ENCODE assay signal across 10 cellular contexts in the genomic region with DNA sequence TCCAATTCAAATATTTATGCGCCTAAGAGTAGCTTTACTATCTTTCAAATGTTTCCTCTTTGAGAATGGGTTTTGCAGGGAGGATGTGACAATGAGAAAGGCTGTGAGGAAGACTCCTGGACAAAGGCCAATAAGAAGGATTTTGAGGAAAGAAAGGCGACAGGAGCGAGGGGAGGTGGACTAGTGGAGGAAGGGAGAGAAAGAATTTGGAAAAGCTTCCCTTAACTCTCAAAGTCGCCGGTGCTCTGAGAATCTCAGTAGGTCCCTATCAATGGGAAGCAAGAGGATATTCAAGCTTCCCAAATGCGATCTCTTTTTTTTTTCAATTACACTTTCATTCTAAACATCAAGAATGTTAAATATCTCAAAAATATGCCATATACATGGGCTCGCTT. TPM values are rescaled to one million over a fixed set of nuclear protein-coding genes. Genes with fewer than 3 reads are reported as not detected.
DNase-seq lines count a peak whose midpoint lies in the region; ATAC-seq and TF ChIP-seq lines count a peak whose summit lies in the region.
"Had no signal": no experiment of that assay in that cellular context is flagged by ENCODE, and none has a peak within 500 bp of the region (broad histone marks: within the 10 kb centered on the region; RNA-seq: fewer than 3 reads in every experiment).

No MANE protein-coding gene starts in this region.

- no peak overlapping the region; the same call in 1 of the 2 replicates for H3K27ac ChIP-seq in HEK293 (ENCODE audit: extremely low read depth, low read depth, low read length)
- no peak overlapping the region for H3K27ac ChIP-seq in WERI-Rb-1
- H3K27ac ChIP-seq in gastrocnemius medialis, result no peak overlapping the region

- ATAC-seq in gastrocnemius medialis (no peak), HG02763 (IDR thresholded peaks at IDR 0.05; ENCODE audit: unreplicated experiment) (no peak)

- POLR2A ChIA-PET in HEK293 (lab: Yijun Ruan, JAX), result interaction anchor here (0.5 to 1.6 kb wide), 5 partner anchors 13 to 132 kb away, joined by 3 to 7 read pairs (median 4); partner anchors contain the start of genes DHX29, GPX8 and MTREX

- no peak for TF ChIP-seq POLR2A in gastrocnemius medialis (IDR thresholded peaks at IDR 0.05)

- DNase-seq in WERI-Rb-1 (no peak), fibroblast of villous mesenchyme (ENCODE audit: low read depth) (no peak), gastrocnemius medialis (no peak), globus pallidus (ENCODE audit: low spot score) (no peak), NCI-H1930 (lab: John Stamatoyannopoulos, UW) (no peak)
- DNase-seq in activated T-cell treated with anti-CD3 and anti-CD28 coated beads, Interleukin-2, amount 50 U/mL, for 1 hour, result no peak
- DNase-seq: hippocampal formation had no signal

- in situ Hi-C loops in gastrocnemius medialis (cut with MboI; ENCODE audit: low sequenced_read_pairs in 4 of 4), result no loop called here

- H3K27me3 ChIP-seq in WERI-Rb-1 (ENCODE audit: insufficient read depth, low read depth, severe bottlenecking) (no peaks in the 10 kb centered on the region), gastrocnemius medialis (peaks cover 45 to 56% (median 53%) of the 10 kb centered on the region in 3 donors)

- no peaks in the 10 kb centered on the region for H3K9me3 ChIP-seq in HEK293 (ENCODE audit: control insufficient read depth, insufficient read depth, low read depth, low read length)
- H3K9me3 ChIP-seq in WERI-Rb-1 (ENCODE audit: severe bottlenecking), result no peaks in the 10 kb centered on the region
- H3K9me3 ChIP-seq in gastrocnemius medialis, result no peaks in the 10 kb centered on the region

- H3K4me1 ChIP-seq in HEK293 (ENCODE audit: control insufficient read depth, insufficient read depth, low read length) (no peaks in the 10 kb centered on the region; the same call in 1 of the 2 replicates), gastrocnemius medialis (peaks cover 20 to 27% of the 10 kb centered on the region in 2 donors)

- H3K36me3 ChIP-seq in HEK293 (ENCODE audit: control insufficient read depth in 2 of 2, insufficient read depth in 1 of 2, low read length in 2 of 2), result no peaks in the 10 kb centered on the region
- no peaks in the 10 kb centered on the region for H3K36me3 ChIP-seq in WERI-Rb-1
- no peaks in the 10 kb centered on the region for H3K36me3 ChIP-seq in gastrocnemius medialis

- TF ChIP-seq CTCF in HEK293 (tag by site-specific recombination; IDR thresholded peaks at IDR 0.05) (no peak), WERI-Rb-1 (IDR thresholded peaks at IDR 0.05; ENCODE audit: low read depth, low read length) (no peak), fibroblast of villous mesenchyme (IDR thresholded peaks at IDR 0.05; ENCODE audit: insufficient read depth, low read depth, low read length) (no peak), gastrocnemius medialis (IDR thresholded peaks at IDR 0.05 in 4 of 5, conservative IDR thresholded peaks at IDR 0.05 in 1 of 5) (no peak)

- intact Hi-C loops in gastrocnemius medialis (cut with DNase I; ENCODE audit: low total_unique reads), result no loop called here

- CTCF ChIA-PET in HEK293 (lab: Yijun Ruan, JAX), result interaction anchor here (0.6 to 2.8 kb wide), 9 partner anchors 12 to 663 kb away, joined by 3 to 29 read pairs (median 4); partner anchors contain the start of gene GPX8

- H3K4me3 ChIP-seq in HEK293 (ENCODE audit: low read depth, low read length) (peak overlapping the region; percentile 20; the same call in 1 of the 2 replicates), WERI-Rb-1 (ENCODE audit: low read depth, low read length) (peak overlapping the region; percentile 37; the same call in 1 of the 2 replicates), fibroblast of villous mesenchyme (ENCODE audit: low read depth, low read length) (peak overlapping the region; percentile 40), gastrocnemius medialis (peak overlapping the region; percentile 24 to 50 (median 36))

TF ChIP-seq in HEK293, 187 proteins besides CTCF, POLR2A, EP300 and RAD21:
- TF ChIP-seq PRDM1 (tag by site-specific recombination; IDR thresholded peaks at IDR 0.05), result 0 out of 2 replicates have a peak, but pooled peaks have one; percentile 4
- TF ChIP-seq PRDM2 (tag by site-specific recombination; IDR thresholded peaks at IDR 0.05; ENCODE audit: borderline replicate concordance), result no peak
- TF ChIP-seq ZNF629 (tag by site-specific recombination; IDR thresholded peaks at IDR 0.05), result no peak
- no peak for TF ChIP-seq ZNF184 (tag by site-specific recombination; IDR thresholded peaks at IDR 0.05)
- TF ChIP-seq ZNF114 (tag by site-specific recombination; IDR thresholded peaks at IDR 0.05), result no peak
- TF ChIP-seq, protein P1, sequence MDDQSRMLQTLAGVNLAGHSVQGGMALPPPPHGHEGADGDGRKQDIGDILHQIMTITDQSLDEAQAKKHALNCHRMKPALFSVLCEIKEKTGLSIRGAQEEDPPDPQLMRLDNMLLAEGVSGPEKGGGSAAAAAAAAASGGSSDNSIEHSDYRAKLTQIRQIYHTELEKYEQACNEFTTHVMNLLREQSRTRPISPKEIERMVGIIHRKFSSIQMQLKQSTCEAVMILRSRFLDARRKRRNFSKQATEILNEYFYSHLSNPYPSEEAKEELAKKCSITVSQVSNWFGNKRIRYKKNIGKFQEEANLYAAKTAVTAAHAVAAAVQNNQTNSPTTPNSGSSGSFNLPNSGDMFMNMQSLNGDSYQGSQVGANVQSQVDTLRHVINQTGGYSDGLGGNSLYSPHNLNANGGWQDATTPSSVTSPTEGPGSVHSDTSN (CRISPR knock-in tag; IDR thresholded peaks at IDR 0.05), result no peak
- TF ChIP-seq ZNF302 (tag by site-specific recombination; IDR thresholded peaks at IDR 0.05; ENCODE audit: low read depth), result no peak
- no peak for TF ChIP-seq ZNF621 (tag by site-specific recombination; IDR thresholded peaks at IDR 0.05)
- TF ChIP-seq ZNF513 (tag by site-specific recombination; IDR thresholded peaks at IDR 0.05), result peak; percentile 31; the same call in 1 of the 2 replicates

RNA-seq across cellular contexts. Expression of gene CDC20B, which starts 2.8 kb away (rescaled TPM):
- total RNA-seq in fibroblast of villous mesenchyme (not detected in 2 replicates), gastrocnemius medialis (not detected)
- total RNA-seq: Right ventricle myocardium inferior had no signal

RNA-seq across cellular contexts. Expression of gene GPX8, which starts 15.8 kb away (rescaled TPM):
- total RNA-seq in fibroblast of villous mesenchyme (133 and 182 TPM in 2 replicates), gastrocnemius medialis (1 to 10 TPM; 2.0 to 4.0 (median 2.6) TPM)

RNA-seq across cellular contexts. Expression of gene MCIDAS, which starts 51.3 kb away (rescaled TPM):
- not detected in 2 replicates for total RNA-seq in fibroblast of villous mesenchyme
- not detected for total RNA-seq in gastrocnemius medialis
- total RNA-seq: Right ventricle myocardium inferior had no signal

RNA-seq across cellular contexts. Expression of gene CCNO, which starts 57.6 kb away (rescaled TPM):
- 0.32 TPM in 1 of 2 replicates, not detected in the other for total RNA-seq in fibroblast of villous mesenchyme
- total RNA-seq in gastrocnemius medialis, result not detected
- total RNA-seq: Right ventricle myocardium inferior had no signal

Comparison
In these comparisons a context has a peak if more than half of its experiments do, and no peak if none do; other contexts are left out.
1. RNA of gene GPX8, which starts 15.8 kb away (total RNA-seq): 133 to 182 TPM in fibroblast of villous mesenchyme; 2.0 to 4.0 TPM in gastrocnemius medialis; every median in the first group is over 10 times any median in the second.
2. Peak in every context shown above with its lines, with median percentiles within 50 percentile points of each other: H3K4me3 ChIP-seq.